8 cellular contexts compared by ENCODE assay signal in the genomic region with DNA sequence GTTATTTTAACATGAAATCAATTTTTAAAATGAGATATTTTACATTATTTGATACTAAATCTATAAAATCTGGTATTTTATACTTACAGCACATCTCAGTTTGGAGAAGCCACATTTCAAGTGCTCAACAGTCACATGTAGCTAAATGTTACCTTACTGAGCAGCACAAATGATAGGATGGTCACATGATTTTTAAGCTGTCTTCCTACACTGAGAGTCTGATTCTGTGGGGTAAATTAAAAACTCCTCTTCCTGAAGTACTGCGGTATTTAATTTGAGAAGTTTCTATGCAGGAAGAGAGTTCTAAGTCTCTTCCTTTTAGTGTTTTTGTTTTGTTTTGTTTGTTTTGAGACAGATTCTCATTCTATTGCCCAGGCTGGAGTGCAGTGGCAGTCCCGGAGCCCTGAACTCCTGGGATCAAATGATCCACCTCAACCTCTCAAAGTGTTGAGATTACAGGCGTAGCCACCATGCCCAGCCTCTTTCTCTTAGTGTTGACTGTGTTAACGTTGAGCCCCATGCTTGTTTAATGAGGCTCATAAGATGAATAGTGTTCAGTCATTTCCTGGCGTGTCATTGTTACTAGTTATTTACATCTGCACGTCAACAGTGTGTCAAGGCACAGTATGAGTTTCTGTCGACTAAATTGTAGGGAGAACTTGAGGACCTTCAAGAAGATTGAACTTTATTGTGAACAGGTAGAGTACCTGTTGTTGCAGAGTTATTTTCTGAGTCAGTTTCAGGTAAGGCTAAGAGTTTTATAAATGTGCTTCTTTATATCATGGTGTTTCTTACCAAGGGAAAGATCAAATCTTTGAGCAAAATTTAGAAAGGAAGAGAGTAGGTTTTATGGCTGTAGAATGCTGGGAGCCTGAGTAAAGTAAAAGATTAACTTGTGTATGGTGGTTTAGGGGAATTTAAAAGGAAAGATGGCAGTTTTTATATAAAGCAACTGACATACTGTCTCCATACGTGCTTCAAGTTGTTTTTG. TPM values are rescaled to one million over a fixed set of nuclear protein-coding genes. Genes with fewer than 3 reads are reported as not detected.
DNase-seq lines count a peak whose midpoint lies in the region; ATAC-seq and TF ChIP-seq lines count a peak whose summit lies in the region.

No MANE protein-coding gene starts in this region.

- no peaks in the 10 kb centered on the region for H3K27me3 ChIP-seq in transverse colon

- H3K4me3 ChIP-seq in WI38 (ENCODE audit: low read depth, low read length) (peak overlapping the region; percentile 12; the same call in 1 of the 2 replicates), transverse colon (peak overlapping the region in 1 of 4 donors; percentile 37)

- TF ChIP-seq POLR2A in transverse colon (IDR thresholded peaks at IDR 0.05): peak; percentile 54

- WGBS in transverse colon (ENCODE audit: low coverage in 1 of 2), 2 donors: 20 to 37% methylated on average over 5 to 8 of the region's 8 CpGs

- H3K4me1 ChIP-seq in transverse colon: peaks cover 20 to 82% (median 48%) of the 10 kb centered on the region in 4 donors

- H3K9me3 ChIP-seq in transverse colon: no peaks in the 10 kb centered on the region

- intact Hi-C loops in transverse colon (cut with DNase I; ENCODE audit: low total_unique reads): loop anchor here (5.0 kb wide), 1 partner anchor 128 kb away; no protein-coding TSS in a partner anchor

- DNase-seq in stimulated activated CD4-positive, alpha-beta T cell treated with anti-CD3 and anti-CD28 coated beads, Interleukin-4, amount 100 ng/mL, for 24 hours: peak; percentile 38
- DNase-seq in stimulated activated CD4-positive, alpha-beta T cell treated with anti-CD3 and anti-CD28 coated beads, Interleukin-12 subunit alpha, Interleukin-12 subunit beta, amount 100 ng/mL, for 4 hours: no peak
- peak; percentile 84 for DNase-seq in glomerular endothelial cell (ENCODE audit: extremely low read depth, low read depth, low spot score)
- DNase-seq in transverse colon: peak; percentile 44
- no peak for DNase-seq in NCI-H2196 treated with DMSO at 0.1 percent for 48 hours (lab: John Stamatoyannopoulos, UW; ENCODE audit: unreplicated experiment)
- DNase-seq in globus pallidus (ENCODE audit: low spot score): no peak

- ATAC-seq in HG03139 (IDR thresholded peaks at IDR 0.05; ENCODE audit: unreplicated experiment): no peak

- TF ChIP-seq CTCF in WI38 (IDR thresholded peaks at IDR 0.05; ENCODE audit: low read depth, low read length) (no peak), transverse colon (IDR thresholded peaks at IDR 0.05) (no peak)

- peak overlapping the region; percentile 98 to 99 (median 98) for H3K27ac ChIP-seq in transverse colon

- H3K36me3 ChIP-seq in transverse colon: no peaks in the 10 kb centered on the region

- no peak for TF ChIP-seq EP300 in transverse colon (IDR thresholded peaks at IDR 0.05; ENCODE audit: low read depth)

- in situ Hi-C loops in transverse colon (cut with MboI; ENCODE audit: low pct_ligation_motif_present in 1 of 4, low pct_unique_long_range_greater_than_20kb in 1 of 4, low sequenced_read_pairs in 3 of 4): loop anchor here in 2 of 4 donors (10.0 to 25.0 kb wide), 2 partner anchors 118 to 125 kb away; no protein-coding TSS in a partner anchor

RNA-seq across cellular contexts. Expression of gene CNST, which starts 3.3 kb away (rescaled TPM):
- 8.2 and 13.7 TPM in 2 replicates for total RNA-seq in glomerular endothelial cell
- total RNA-seq in transverse colon: 10 to 100 TPM; 44.0 to 83.0 (median 53.5) TPM

RNA-seq across cellular contexts. Expression of gene TFB2M, which starts 3.5 kb away (rescaled TPM):
- 15.1 and 17.7 TPM in 2 replicates for total RNA-seq in glomerular endothelial cell
- 10 to 100 TPM in 1 of 4 donors, 1 to 10 TPM in 2, under 1 TPM in 1; 0.40 to 12.7 (median 5.5) TPM for total RNA-seq in transverse colon

Comparison
In these comparisons a context has a peak if more than half of its experiments do, and no peak if none do; other contexts are left out.
1. DNase-seq: peak in stimulated activated CD4-positive, alpha-beta T cell treated with anti-CD3 and anti-CD28 coated beads, Interleukin-4, amount 100 ng/mL, for 24 hours (single experiment), glomerular endothelial cell (single experiment) and transverse colon (single experiment); none in stimulated activated CD4-positive, alpha-beta T cell treated with anti-CD3 and anti-CD28 coated beads, Interleukin-12 subunit alpha, Interleukin-12 subunit beta, amount 100 ng/mL, for 4 hours (single experiment), NCI-H2196 treated with DMSO at 0.1 percent for 48 hours (single experiment) and globus pallidus (single experiment).